20 cellular contexts compared by ENCODE assay signal in the genomic region with DNA sequence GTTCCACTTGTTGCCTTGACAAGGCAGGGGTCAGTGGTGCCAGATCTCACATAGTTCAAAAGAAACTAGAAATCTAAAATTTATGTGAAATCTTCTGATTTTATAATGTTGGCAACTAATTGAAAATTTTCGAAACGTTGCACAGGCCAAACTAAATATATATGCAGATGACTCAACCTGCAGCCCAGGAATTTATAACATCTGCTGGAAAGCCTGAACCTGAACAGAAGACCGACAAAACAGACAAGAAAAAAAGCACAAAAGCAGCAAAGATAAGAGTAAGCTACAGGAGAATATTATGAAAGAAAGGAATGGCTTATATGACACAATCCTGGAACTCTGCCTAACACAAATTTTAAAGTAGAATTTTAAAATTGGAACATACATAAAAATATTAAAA.
DNase-seq lines count a peak whose midpoint lies in the region; ATAC-seq and TF ChIP-seq lines count a peak whose summit lies in the region.
"Had no signal": no experiment of that assay in that cellular context is flagged by ENCODE, and none has a peak within 500 bp of the region (broad histone marks: within the 10 kb centered on the region; RNA-seq: fewer than 3 reads in every experiment).

No MANE protein-coding gene starts in this region.

- H3K27ac ChIP-seq in brain microvascular endothelial cell, result no peak overlapping the region
- H3K27ac ChIP-seq: BLaER1 treated with 17β-estradiol and CSF1 and Interleukin-3, amounts not matched to agents 10 nM and 100 nM; SJCRH30 had no signal

- no peak overlapping the region for H3K4me3 Mint-ChIP-seq in naive thymus-derived CD8-positive, alpha-beta T cell
- H3K4me3 Mint-ChIP-seq: CD8-positive, alpha-beta T cell had no signal

- H3K36me3 ChIP-seq in brain microvascular endothelial cell (replicated peaks), result no peaks in the 10 kb centered on the region
- H3K36me3 ChIP-seq: SJCRH30 had no signal

- peak; percentile 2 for DNase-seq in AG08395 (ENCODE audit: low spot score)
- DNase-seq in NCI-H226, result peak; percentile 29
- DNase-seq in brain microvascular endothelial cell, result peak; percentile 36
- DNase-seq in fibroblast of the conjunctiva (ENCODE audit: low read depth), result peak; percentile 4
- no peak for DNase-seq in RPMI8226
- DNase-seq in RKO (ENCODE audit: low spot score), result no peak
- no peak for DNase-seq in naive thymus-derived CD8-positive, alpha-beta T cell
- no peak for DNase-seq in Right ventricle myocardium superior
- DNase-seq: Calu3; CD8-positive, alpha-beta T cell; EL; Kasumi-1; NCI-H1105; NCI-H1694 treated with DMSO at 0.1 percent for 48 hours; NCI-H2107; NCI-H524; NCI-H82; SJCRH30 had no signal

- H3K27me3 Mint-ChIP-seq in naive thymus-derived CD8-positive, alpha-beta T cell, result peaks cover 0 to 4% (median 0%) of the 10 kb centered on the region in 5 donors

- ATAC-seq in naive thymus-derived CD8-positive, alpha-beta T cell, result no peak
- ATAC-seq in Right ventricle myocardium superior (ENCODE audit: poor library complexity), result no peak
- ATAC-seq: CD8-positive, alpha-beta T cell; GM12878 had no signal

- H3K9me3 Mint-ChIP-seq in naive thymus-derived CD8-positive, alpha-beta T cell, result peaks cover 4 to 32% (median 18%) of the 10 kb centered on the region in 9 donors

- no peaks in the 10 kb centered on the region for H3K27me3 ChIP-seq in brain microvascular endothelial cell (replicated peaks)
- H3K27me3 ChIP-seq: BLaER1 treated with 17β-estradiol and CSF1 and Interleukin-3, amounts not matched to agents 10 nM and 100 nM; SJCRH30 had no signal

- no peak for TF ChIP-seq CTCF in brain microvascular endothelial cell (IDR thresholded peaks at IDR 0.05; ENCODE audit: low read depth, low read length, missing control alignments)

- intact Hi-C loops in Right ventricle myocardium superior (cut with DNase I), result no loop called here

- H3K4me3 ChIP-seq in brain microvascular endothelial cell (ENCODE audit: low read depth, low read length), result no peak overlapping the region
- H3K4me3 ChIP-seq: BLaER1 treated with 17β-estradiol and CSF1 and Interleukin-3, amounts not matched to agents 10 nM and 100 nM; GM12878; SJCRH30 had no signal

- in situ Hi-C loops in brain microvascular endothelial cell (cut with HindIII; ENCODE audit: low pct_ligation_motif_present, low sequenced_read_pairs), result no loop called here

- no peaks in the 10 kb centered on the region for H3K4me1 Mint-ChIP-seq in naive thymus-derived CD8-positive, alpha-beta T cell

- POLR2A ChIA-PET in naive thymus-derived CD8-positive, alpha-beta T cell (lab: Charles Lee), result no interaction called here

- H3K27ac Mint-ChIP-seq in naive thymus-derived CD8-positive, alpha-beta T cell, result no peak overlapping the region
- H3K27ac Mint-ChIP-seq: CD8-positive, alpha-beta T cell had no signal

- H3K36me3 Mint-ChIP-seq in naive thymus-derived CD8-positive, alpha-beta T cell, result peaks cover 0 to 27% (median 3%) of the 10 kb centered on the region in 3 donors

Comparison
In these comparisons a context has a peak if more than half of its experiments do, and no peak if none do; other contexts are left out.
1. DNase-seq: peak in AG08395 (single experiment), NCI-H226 (single experiment), brain microvascular endothelial cell (single experiment) and fibroblast of the conjunctiva (single experiment); none in RPMI8226 (single experiment), RKO (single experiment), naive thymus-derived CD8-positive, alpha-beta T cell (0 of 10) and Right ventricle myocardium superior (single experiment).